ENCODE assay signal across 18 cellular contexts in the genomic region with DNA sequence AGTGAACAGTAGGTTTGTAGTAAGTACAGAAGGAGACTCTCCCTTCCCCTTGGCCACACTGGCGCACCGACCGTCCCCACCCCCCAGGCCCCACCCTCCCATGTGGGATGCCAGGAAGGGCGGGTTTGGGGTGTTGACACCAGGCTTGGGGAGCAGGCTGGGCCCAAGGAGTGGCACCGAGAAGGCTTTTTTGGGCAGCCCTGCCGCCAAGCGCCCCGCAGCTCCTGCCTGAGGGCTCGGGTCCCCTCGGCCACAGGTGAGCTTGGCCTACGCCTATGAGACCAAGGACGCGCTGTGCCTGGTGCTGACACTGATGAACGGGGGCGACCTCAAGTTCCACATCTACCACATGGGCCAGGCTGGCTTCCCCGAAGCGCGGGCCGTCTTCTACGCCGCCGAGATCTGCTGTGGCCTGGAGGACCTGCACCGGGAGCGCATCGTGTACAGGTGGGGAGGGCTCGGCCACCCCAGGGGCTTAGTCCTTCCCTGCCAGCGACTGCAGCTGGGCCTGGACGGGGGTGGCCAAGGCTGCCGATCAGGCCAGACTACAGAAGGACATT. TPM values are rescaled to one million over a fixed set of nuclear protein-coding genes. Genes with fewer than 3 reads are reported as not detected.
DNase-seq lines count a peak whose midpoint lies in the region; ATAC-seq and TF ChIP-seq lines count a peak whose summit lies in the region.
"Had no signal": no experiment of that assay in that cellular context is flagged by ENCODE, and none has a peak within 500 bp of the region (broad histone marks: within the 10 kb centered on the region; RNA-seq: fewer than 3 reads in every experiment).

No MANE protein-coding gene starts in this region.

- H3K9me3 Mint-ChIP-seq in activated CD4-positive, alpha-beta T cell treated with anti-CD3 and anti-CD28 coated beads for 36 hours (ENCODE audit: low read depth), result no peaks in the 10 kb centered on the region
- H3K9me3 Mint-ChIP-seq in CD8-positive, alpha-beta T cell, result no peaks in the 10 kb centered on the region
- H3K9me3 Mint-ChIP-seq in activated CD8-positive, alpha-beta T cell treated with anti-CD3 and anti-CD28 coated beads, Interleukin-2, amount 10 ng/mL, durations not matched to agents 7 days and 5 days (ENCODE audit: insufficient read depth), result no peaks in the 10 kb centered on the region
- H3K9me3 Mint-ChIP-seq in memory B cell, result no peaks in the 10 kb centered on the region
- H3K9me3 Mint-ChIP-seq: activated T-cell treated with anti-CD3 and anti-CD28 coated beads, Interleukin-2, amount 50 U/mL, for 4 hours; type B pancreatic cell had no signal

- no peak overlapping the region for H3K27ac ChIP-seq in CD8-positive, alpha-beta T cell (ENCODE audit: low read depth, low read length)
- no peak overlapping the region for H3K27ac ChIP-seq in mesendoderm (ENCODE audit: low read depth, low read length)
- H3K27ac ChIP-seq: ascending aorta had no signal

- no peak overlapping the region for H2BK5ac ChIP-seq in mesendoderm (ENCODE audit: low read length)

- peak overlapping the region; percentile 36 for H3K4me3 Mint-ChIP-seq in activated CD4-positive, alpha-beta T cell treated with anti-CD3 and anti-CD28 coated beads for 36 hours
- H3K4me3 Mint-ChIP-seq in CD8-positive, alpha-beta T cell, result no peak overlapping the region
- peak overlapping the region; percentile 18 for H3K4me3 Mint-ChIP-seq in activated CD8-positive, alpha-beta T cell treated with anti-CD3 and anti-CD28 coated beads, Interleukin-2, amount 10 ng/mL, durations not matched to agents 7 days and 5 days
- H3K4me3 Mint-ChIP-seq in memory B cell, result no peak overlapping the region
- H3K4me3 Mint-ChIP-seq: type B pancreatic cell had no signal

- peaks cover 88% of the 10 kb centered on the region for H3K4me1 Mint-ChIP-seq in activated CD4-positive, alpha-beta T cell treated with anti-CD3 and anti-CD28 coated beads for 36 hours
- peaks cover 71% of the 10 kb centered on the region for H3K4me1 Mint-ChIP-seq in CD8-positive, alpha-beta T cell (ENCODE audit: low read depth)
- H3K4me1 Mint-ChIP-seq in activated CD8-positive, alpha-beta T cell treated with anti-CD3 and anti-CD28 coated beads, Interleukin-2, amount 10 ng/mL, durations not matched to agents 7 days and 5 days (ENCODE audit: low read depth), result peaks cover 87% of the 10 kb centered on the region
- peaks cover 35% of the 10 kb centered on the region for H3K4me1 Mint-ChIP-seq in memory B cell

- H3K56ac ChIP-seq in mesendoderm (ENCODE audit: low read length), result no peak overlapping the region

- intact Hi-C loops in activated CD4-positive, alpha-beta T cell treated with anti-CD3 and anti-CD28 coated beads for 36 hours (cut with DNase I, micrococcal nuclease), result loop anchor here in 1 of 2 experiments (5.0 kb wide), 1 partner anchor 774 kb away; no protein-coding TSS in a partner anchor
- intact Hi-C loops in CD8-positive, alpha-beta T cell (cut with DNase I, micrococcal nuclease), result no loop called here

- DNase-seq in activated CD4-positive, alpha-beta T cell treated with anti-CD3 and anti-CD28 coated beads for 36 hours, result peak; percentile 12
- no peak for DNase-seq in activated CD4-positive, alpha-beta T cell treated with anti-CD3 and anti-CD28 coated beads, Interleukin-2, amount 50 U/mL, for 48 hours
- DNase-seq in CD8-positive, alpha-beta T cell, result no peak
- DNase-seq in activated CD8-positive, alpha-beta T cell treated with anti-CD3 and anti-CD28 coated beads, Interleukin-2, amount 10 ng/mL, durations not matched to agents 7 days and 5 days, result no peak
- DNase-seq in memory B cell (ENCODE audit: low spot score in 2 of 2) (no peak), NCI-H2171 treated with DMSO at 0.1 percent for 48 hours (lab: John Stamatoyannopoulos, UW) (no peak), mesendoderm (no peak)
- DNase-seq: foreskin melanocyte, left lung, NCI-H1694, NCI-H446 treated with DMSO at 0.1 percent for 48 hours, small intestine, T1000 had no signal

- no peak overlapping the region for H3K18ac ChIP-seq in mesendoderm (ENCODE audit: low read length)

- no peaks in the 10 kb centered on the region for H3K27me3 ChIP-seq in CD8-positive, alpha-beta T cell (ENCODE audit: insufficient read depth, low read length)
- H3K27me3 ChIP-seq in mesendoderm (ENCODE audit: insufficient read depth, low read length, poor library complexity), result no peaks in the 10 kb centered on the region
- H3K27me3 ChIP-seq: ascending aorta, left lung had no signal

- H3K79me1 ChIP-seq in mesendoderm (ENCODE audit: low read length), result peaks cover 4% of the 10 kb centered on the region

- H2BK120ac ChIP-seq in mesendoderm (ENCODE audit: low read depth, low read length), result no peak overlapping the region

- no peak for TF ChIP-seq CTCF in CD8-positive, alpha-beta T cell (IDR thresholded peaks at IDR 0.05)

- no peak overlapping the region for H3K23ac ChIP-seq in mesendoderm (ENCODE audit: low read length)

- CTCF ChIA-PET in activated CD4-positive, alpha-beta T cell treated with anti-CD3 and anti-CD28 coated beads for 36 hours (lab: Charles Lee), result interaction anchor here (0.6 to 12.6 kb wide), 9 partner anchors 8 to 82 kb away, joined by 3 to 131 read pairs (median 4); a partner anchor contains a TSS
- CTCF ChIA-PET in CD8-positive, alpha-beta T cell (lab: Charles Lee), result interaction anchor here (1.0 to 14.6 kb wide), 4 partner anchors 15 to 117 kb away, joined by 3 to 285 read pairs (median 112); a partner anchor contains a TSS
- CTCF ChIA-PET in activated CD8-positive, alpha-beta T cell treated with anti-CD3 and anti-CD28 coated beads, Interleukin-2, amount 10 ng/mL, durations not matched to agents 7 days and 5 days (lab: Charles Lee), result interaction anchor here (0.9 to 14.1 kb wide), 5 partner anchors 11 to 43 kb away, joined by 3 to 252 read pairs (median 20); a partner anchor contains a TSS

- no peaks in the 10 kb centered on the region for H3K9me3 ChIP-seq in CD8-positive, alpha-beta T cell (ENCODE audit: low read length)
- H3K9me3 ChIP-seq: ascending aorta, left lung had no signal

- H3K4me3 ChIP-seq in CD8-positive, alpha-beta T cell (ENCODE audit: low read depth, low read length), result peak overlapping the region; percentile 17
- H3K4me3 ChIP-seq in mesendoderm (ENCODE audit: low read length), result no peak overlapping the region
- H3K4me3 ChIP-seq: ascending aorta, left lung had no signal

- no peak for ATAC-seq in activated CD4-positive, alpha-beta T cell treated with anti-CD3 and anti-CD28 coated beads for 36 hours
- no peak for ATAC-seq in CD8-positive, alpha-beta T cell
- ATAC-seq in activated CD8-positive, alpha-beta T cell treated with anti-CD3 and anti-CD28 coated beads, Interleukin-2, amount 10 ng/mL, durations not matched to agents 7 days and 5 days, result no peak
- no peak for ATAC-seq in memory B cell (ENCODE audit: low read depth)
- ATAC-seq in HG02798 (IDR thresholded peaks at IDR 0.05; ENCODE audit: poor library complexity, unreplicated experiment), result no peak
- ATAC-seq: left lung had no signal

- no peak overlapping the region for H2BK15ac ChIP-seq in mesendoderm (replicated peaks; ENCODE audit: low read depth)

- no peak overlapping the region for H4K5ac ChIP-seq in mesendoderm (ENCODE audit: low read length)

- no peak overlapping the region for H3K9ac ChIP-seq in mesendoderm (ENCODE audit: low read length)

- H3K4me1 ChIP-seq in CD8-positive, alpha-beta T cell (ENCODE audit: insufficient read depth, low read length), result peaks cover 96% of the 10 kb centered on the region
- no peaks in the 10 kb centered on the region for H3K4me1 ChIP-seq in mesendoderm (ENCODE audit: control insufficient read depth, low read depth, low read length)
- H3K4me1 ChIP-seq: ascending aorta had no signal

- no peaks in the 10 kb centered on the region for H3K27me3 Mint-ChIP-seq in activated CD4-positive, alpha-beta T cell treated with anti-CD3 and anti-CD28 coated beads for 36 hours
- H3K27me3 Mint-ChIP-seq in CD8-positive, alpha-beta T cell (ENCODE audit: low read depth), result no peaks in the 10 kb centered on the region
- H3K27me3 Mint-ChIP-seq in activated CD8-positive, alpha-beta T cell treated with anti-CD3 and anti-CD28 coated beads, Interleukin-2, amount 10 ng/mL, durations not matched to agents 7 days and 5 days (ENCODE audit: low read depth), result no peaks in the 10 kb centered on the region
- H3K27me3 Mint-ChIP-seq in memory B cell, result no peaks in the 10 kb centered on the region
- H3K27me3 Mint-ChIP-seq: type B pancreatic cell had no signal

- no peaks in the 10 kb centered on the region for H3K79me2 ChIP-seq in mesendoderm (ENCODE audit: control insufficient read depth, insufficient read depth, low read length)

- H4K8ac ChIP-seq in mesendoderm (ENCODE audit: low read depth, low read length), result no peak overlapping the region

- WGBS in mesendoderm (ENCODE audit: extremely low coverage, insufficient coverage, low lambda C conversion rate), result no CpG with 5 or more reads among the region's 29 CpGs

- H2AK5ac ChIP-seq in mesendoderm (ENCODE audit: low read length), result no peak overlapping the region

- peaks cover 70% of the 10 kb centered on the region for H3K36me3 ChIP-seq in CD8-positive, alpha-beta T cell (ENCODE audit: insufficient read depth, low read length)
- H3K36me3 ChIP-seq in mesendoderm (ENCODE audit: control insufficient read depth, insufficient read depth, low read length), result peaks cover 1% of the 10 kb centered on the region

- no peak overlapping the region for H3K4ac ChIP-seq in mesendoderm (ENCODE audit: low read depth, low read length)

- POLR2A ChIA-PET in activated CD4-positive, alpha-beta T cell treated with anti-CD3 and anti-CD28 coated beads for 36 hours (lab: Charles Lee), result interaction anchor here (0.5 to 1.5 kb wide), 8 partner anchors 9 to 43 kb away, joined by 3 to 9 read pairs (median 3); no protein-coding TSS in a partner anchor
- POLR2A ChIA-PET in CD8-positive, alpha-beta T cell (lab: Charles Lee), result interaction anchor here (0.7 to 15.2 kb wide), 4 partner anchors 14 to 31 kb away, joined by 3 to 498 read pairs (median 7); a partner anchor contains a TSS
- POLR2A ChIA-PET in activated CD8-positive, alpha-beta T cell treated with anti-CD3 and anti-CD28 coated beads, Interleukin-2, amount 10 ng/mL, durations not matched to agents 7 days and 5 days (lab: Charles Lee), result interaction anchor here (0.9 to 10.3 kb wide), 3 partner anchors 8 to 16 kb away, joined by 3 to 245 read pairs (median 3); a partner anchor contains a TSS

- no peak overlapping the region for H3K4me2 ChIP-seq in mesendoderm (ENCODE audit: low read length)

- H3K36me3 Mint-ChIP-seq in activated CD4-positive, alpha-beta T cell treated with anti-CD3 and anti-CD28 coated beads for 36 hours (ENCODE audit: low read depth), result peaks cover 80% of the 10 kb centered on the region
- peaks cover 82% of the 10 kb centered on the region for H3K36me3 Mint-ChIP-seq in CD8-positive, alpha-beta T cell
- peaks cover 88% of the 10 kb centered on the region for H3K36me3 Mint-ChIP-seq in activated CD8-positive, alpha-beta T cell treated with anti-CD3 and anti-CD28 coated beads, Interleukin-2, amount 10 ng/mL, durations not matched to agents 7 days and 5 days (ENCODE audit: low read depth)
- H3K36me3 Mint-ChIP-seq in memory B cell, result peaks cover 21% of the 10 kb centered on the region

- peak overlapping the region; percentile 89 for H3K27ac Mint-ChIP-seq in activated CD4-positive, alpha-beta T cell treated with anti-CD3 and anti-CD28 coated beads for 36 hours
- H3K27ac Mint-ChIP-seq in CD8-positive, alpha-beta T cell, result peak overlapping the region; percentile 85
- peak overlapping the region; percentile 82 for H3K27ac Mint-ChIP-seq in activated CD8-positive, alpha-beta T cell treated with anti-CD3 and anti-CD28 coated beads, Interleukin-2, amount 10 ng/mL, durations not matched to agents 7 days and 5 days
- peak overlapping the region; percentile 24 for H3K27ac Mint-ChIP-seq in memory B cell
- H3K27ac Mint-ChIP-seq: type B pancreatic cell had no signal

RNA-seq across cellular contexts. Expression of a gene that starts 7.3 kb away (rescaled TPM):
- 100 to 1,000 TPM; 110 to 141 TPM for total RNA-seq in activated CD4-positive, alpha-beta T cell treated with anti-CD3 and anti-CD28 coated beads for 36 hours
- 100 to 1,000 TPM; 133 to 139 TPM for total RNA-seq in CD8-positive, alpha-beta T cell
- total RNA-seq in activated CD8-positive, alpha-beta T cell treated with anti-CD3 and anti-CD28 coated beads, Interleukin-2, amount 10 ng/mL, durations not matched to agents 7 days and 5 days, result 100 to 1,000 TPM; 206 to 213 TPM
- polyA plus RNA-seq in mesendoderm (2013, experiment 1 of 2), result 20.9 TPM
- 21.1 TPM for polyA plus RNA-seq in mesendoderm (2013, experiment 2 of 2)

RNA-seq across cellular contexts. Expression of a gene that starts 12.9 kb away (rescaled TPM):
- 10 to 100 TPM; 12.3 to 13.0 TPM for total RNA-seq in activated CD4-positive, alpha-beta T cell treated with anti-CD3 and anti-CD28 coated beads for 36 hours
- total RNA-seq in CD8-positive, alpha-beta T cell, result 10 to 100 TPM; 21.0 TPM
- total RNA-seq in activated CD8-positive, alpha-beta T cell treated with anti-CD3 and anti-CD28 coated beads, Interleukin-2, amount 10 ng/mL, durations not matched to agents 7 days and 5 days, result 10 to 100 TPM in 1 of 2 experiments, 1 to 10 TPM in 1; 9.8 to 11.6 TPM
- polyA plus RNA-seq in mesendoderm (2013, experiment 1 of 2), result 2.6 TPM
- 2.9 TPM for polyA plus RNA-seq in mesendoderm (2013, experiment 2 of 2)

RNA-seq across cellular contexts. Expression of a gene that starts 24.4 kb away (rescaled TPM):
- 1 to 10 TPM; 3.4 to 4.9 TPM for total RNA-seq in activated CD4-positive, alpha-beta T cell treated with anti-CD3 and anti-CD28 coated beads for 36 hours
- not detected for total RNA-seq in CD8-positive, alpha-beta T cell
- total RNA-seq in activated CD8-positive, alpha-beta T cell treated with anti-CD3 and anti-CD28 coated beads, Interleukin-2, amount 10 ng/mL, durations not matched to agents 7 days and 5 days, result 1 to 10 TPM; 3.2 to 3.5 TPM
- polyA plus RNA-seq in mesendoderm (2013, experiment 1 of 2), result 0.24 TPM
- 0.25 TPM for polyA plus RNA-seq in mesendoderm (2013, experiment 2 of 2)
- total RNA-seq: ascending aorta had no signal

RNA-seq across cellular contexts. Expression of a gene that starts 33.3 kb away (rescaled TPM):
- not detected for total RNA-seq in activated CD4-positive, alpha-beta T cell treated with anti-CD3 and anti-CD28 coated beads for 36 hours
- not detected for total RNA-seq in CD8-positive, alpha-beta T cell
- total RNA-seq in activated CD8-positive, alpha-beta T cell treated with anti-CD3 and anti-CD28 coated beads, Interleukin-2, amount 10 ng/mL, durations not matched to agents 7 days and 5 days, result not detected
- polyA plus RNA-seq in mesendoderm (2013, experiment 1 of 2), result not detected
- polyA plus RNA-seq in mesendoderm (2013, experiment 2 of 2), result not detected
- total RNA-seq: activated T-cell treated with anti-CD3 and anti-CD28 coated beads, Interleukin-2, amount 50 U/mL, for 4 hours; ascending aorta; endothelial cell of umbilical vein; left lung had no signal
- polyA plus RNA-seq: endothelial cell of umbilical vein, small intestine had no signal

RNA-seq across cellular contexts. Expression of a gene that starts 39.7 kb away (rescaled TPM):
- 10 to 100 TPM; 29.5 to 41.2 TPM for total RNA-seq in activated CD4-positive, alpha-beta T cell treated with anti-CD3 and anti-CD28 coated beads for 36 hours
- total RNA-seq in CD8-positive, alpha-beta T cell, result 10 to 100 TPM; 16.2 to 19.9 TPM
- total RNA-seq in activated CD8-positive, alpha-beta T cell treated with anti-CD3 and anti-CD28 coated beads, Interleukin-2, amount 10 ng/mL, durations not matched to agents 7 days and 5 days, result 100 to 1,000 TPM in 1 of 2 experiments, 10 to 100 TPM in 1; 92.9 to 104 TPM
- polyA plus RNA-seq in mesendoderm (2013, experiment 1 of 2), result 305 TPM
- 309 TPM for polyA plus RNA-seq in mesendoderm (2013, experiment 2 of 2)

Comparison
In these comparisons a context has a peak if more than half of its experiments do, and no peak if none do; other contexts are left out.
1. H3K27ac Mint-ChIP-seq: peak in every context shown above with its lines; median percentile 89 in activated CD4-positive, alpha-beta T cell treated with anti-CD3 and anti-CD28 coated beads for 36 hours; 85 in CD8-positive, alpha-beta T cell; 82 in activated CD8-positive, alpha-beta T cell treated with anti-CD3 and anti-CD28 coated beads, Interleukin-2, amount 10 ng/mL, durations not matched to agents 7 days and 5 days; 24 in memory B cell.
2. H3K4me3 Mint-ChIP-seq: peak in activated CD4-positive, alpha-beta T cell treated with anti-CD3 and anti-CD28 coated beads for 36 hours (single experiment) and activated CD8-positive, alpha-beta T cell treated with anti-CD3 and anti-CD28 coated beads, Interleukin-2, amount 10 ng/mL, durations not matched to agents 7 days and 5 days (single experiment); none in CD8-positive, alpha-beta T cell (single experiment) and memory B cell (single experiment).